ENCODE assay signal across 9 cellular contexts in genomic region chr6:139903411-139904157, GRCh38.
A peak's percentile ranks its signal among the peaks of the same experiment; 100 is the strongest.
DNase-seq lines count a peak whose midpoint lies in the region; ATAC-seq, FAIRE-seq and TF ChIP-seq lines count a peak whose summit lies in the region.
"Had no signal": no experiment of that assay in that cellular context is flagged by ENCODE, and none has a peak within 500 bp of the region (broad histone marks: within the 10 kb centered on the region; RNA-seq: fewer than 3 reads in every experiment).

No MANE protein-coding gene starts in this region.

- no peak overlapping the region for H3K27ac Mint-ChIP-seq in H9

- H3K9ac ChIP-seq in GM12878 (ENCODE audit: control insufficient read depth, insufficient read depth, low read length) (0 out of 2 replicates have a peak overlapping the region, but pooled peaks have one; percentile 7), H9 (ENCODE audit: extremely low read depth, insufficient read length, low read length) (no peak overlapping the region)

- FAIRE-seq in GM12878 (lab: Jason Lieb, UNC) = peak; percentile 93

- no peaks in the 10 kb centered on the region for H3K27me3 Mint-ChIP-seq in H9 (ENCODE audit: low read depth)

- intact Hi-C loops in GM12878 (cut with micrococcal nuclease; ENCODE audit: unreplicated experiment) = no loop called here

- H2BK12ac ChIP-seq in H9 (ENCODE audit: insufficient read length, low read depth, low read length) = no peak overlapping the region

- in situ Hi-C loops in GM12878 (cut with MboI) = no loop called here

- no peak overlapping the region for H2BK120ac ChIP-seq in H9 (ENCODE audit: low read depth, low read length, poor library complexity, severe bottlenecking)

- TF ChIP-seq CTCF in GM12864 (IDR thresholded peaks at IDR 0.05; ENCODE audit: low read depth, low read length, missing control alignments) (no peak), GM12878 (IDR thresholded peaks at IDR 0.05 in 2 of 3, conservative IDR thresholded peaks at IDR 0.05 in 1 of 3; ENCODE audit: control insufficient read depth in 2 of 3, extremely low read depth in 1 of 3, insufficient read depth in 1 of 3, low read depth in 3 of 3, low read length in 3 of 3) (no peak), H9 (conservative IDR thresholded peaks at IDR 0.05) (no peak)

- H4K5ac ChIP-seq in H9 (ENCODE audit: insufficient read length, low read depth, low read length) = no peak overlapping the region

- H3K18ac ChIP-seq in H9 (ENCODE audit: insufficient read length, low read depth, low read length) = no peak overlapping the region

- H3K79me2 ChIP-seq in GM12878 (ENCODE audit: control insufficient read depth, insufficient read depth, low read length) (no peaks in the 10 kb centered on the region), H9 (ENCODE audit: insufficient read depth, low read length) (no peaks in the 10 kb centered on the region)

- H3K4me3 Mint-ChIP-seq in H9 = no peak overlapping the region

- H2BK15ac ChIP-seq in H9 (ENCODE audit: low read depth, low read length) = no peak overlapping the region

- no peaks in the 10 kb centered on the region for H3K36me3 ChIP-seq in GM12878 (ENCODE audit: control insufficient read depth in 2 of 2, insufficient read depth in 2 of 2, low read length in 1 of 2)

- H3K4me2 ChIP-seq in GM12878 (ENCODE audit: control insufficient read depth, insufficient read depth) (peak overlapping the region; percentile 82), H9 (ENCODE audit: insufficient read depth, insufficient read length, low read length) (no peak overlapping the region)

- no peak overlapping the region for H2BK5ac ChIP-seq in H9 (ENCODE audit: insufficient read length, low read length)

- H3K4me1 Mint-ChIP-seq in H9 = peaks cover 16 to 18% of the 10 kb centered on the region in 2 experiments

- no peak overlapping the region for H4K8ac ChIP-seq in H9 (replicated peaks; ENCODE audit: insufficient read length, low read depth, low read length)

- H3K56ac ChIP-seq in H9 (ENCODE audit: insufficient read length, low read depth, low read length) = no peak overlapping the region

- H3K23me2 ChIP-seq in H9 (ENCODE audit: insufficient read length, low read depth, low read length, poor library complexity, severe bottlenecking) = no peaks in the 10 kb centered on the region

- peak; percentile 86 for DNase-seq in GM12864 (ENCODE audit: low read depth)
- peak; percentile 75 for DNase-seq in GM12878 (ENCODE audit: low read depth, low spot score)
- DNase-seq in activated gamma-delta T cell (lab: John Stamatoyannopoulos, UW) = no peak
- no peak for DNase-seq in mesenteric fat pad (ENCODE audit: low spot score)
- no peak for DNase-seq in GOT3 (lab: John Stamatoyannopoulos, UW)
- DNase-seq in H9 = no peak

- H3K23ac ChIP-seq in H9 (ENCODE audit: insufficient read length, low read depth, low read length) = no peak overlapping the region

- no peak for TF ChIP-seq POLR2A in GM12878 (IDR thresholded peaks at IDR 0.05; ENCODE audit: low read depth, low read length)

- H3K27ac ChIP-seq in GM12878 (ENCODE audit: control insufficient read depth, insufficient read depth) = peak overlapping the region; percentile 76
- H3K27ac ChIP-seq in H9 (ENCODE audit: insufficient read length, low read depth, low read length) = no peak overlapping the region
- H3K27ac ChIP-seq: C4-2B had no signal

- H3K79me1 ChIP-seq in H9 (ENCODE audit: insufficient read depth, low read depth, low read length, poor library complexity, severe bottlenecking) = no peaks in the 10 kb centered on the region

- H3K4ac ChIP-seq in H9 (ENCODE audit: low read depth, low read length) = no peak overlapping the region

- H3K4me3 ChIP-seq in GM12864 (ENCODE audit: low read depth, low read length) = no peak overlapping the region; the same call in 1 of the 2 replicates
- no peak overlapping the region for H3K4me3 ChIP-seq in GM12878

- POLR2A ChIA-PET in GM12878 (lab: Charles Lee) = interaction anchor here (0.6 to 2.1 kb wide), 7 partner anchors 16 to 528 kb away, joined by 3 to 13 read pairs (median 3); partner anchors contain the start of gene CITED2

- H2AK5ac ChIP-seq in H9 (ENCODE audit: insufficient read length, low read length) = no peak overlapping the region

- H3T11ph ChIP-seq in H9 (ENCODE audit: low read length) = no peak overlapping the region

- no peak overlapping the region for H4K91ac ChIP-seq in H9 (ENCODE audit: insufficient read length, low read depth, low read length)

- TF ChIP-seq EP300 in GM12878 (IDR thresholded peaks at IDR 0.05; ENCODE audit: borderline replicate concordance in 1 of 2, control insufficient read depth in 1 of 2, low read depth in 2 of 2, low read length in 2 of 2) = peak in 1 of 2 experiments; percentile 54; a peak in 2 of 4 replicates

- H3K36me3 Mint-ChIP-seq in H9 (ENCODE audit: insufficient read depth in 1 of 3, low read depth in 3 of 3) = peaks cover 4 to 13% (median 5%) of the 10 kb centered on the region in 3 experiments; a peak in 6 of 7 replicates

- H3K9me3 Mint-ChIP-seq in H9 = peaks cover 7 to 9% of the 10 kb centered on the region in 2 experiments; a peak in 4 of 5 replicates

- H2AFZ ChIP-seq in GM12878 (ENCODE audit: control insufficient read depth, low read depth, low read length) = peak overlapping the region; percentile 78
- no peak overlapping the region for H2AFZ ChIP-seq in H9 (ENCODE audit: low read length)

- no peaks in the 10 kb centered on the region for H4K20me1 ChIP-seq in GM12878 (ENCODE audit: control insufficient read depth, insufficient read depth)
- H4K20me1 ChIP-seq in H9 (ENCODE audit: control insufficient read depth, insufficient read depth, insufficient read length) = no peaks in the 10 kb centered on the region

- H2BK20ac ChIP-seq in H9 (ENCODE audit: low read depth, low read length, poor library complexity, severe bottlenecking) = no peak overlapping the region

- 0% methylated on average over 2 of the region's 2 CpGs for WGBS in GM12878 (ENCODE audit: insufficient coverage, insufficient replicate concordance, low lambda C conversion rate, missing lambda C conversion rate)
- WGBS in H9 (ENCODE audit: extremely low coverage, insufficient read length, low lambda C conversion rate) = no CpG with 5 or more reads among the region's 2 CpGs

- RAD21 ChIA-PET in GM12878 (lab: Charles Lee; ENCODE audit: unreplicated experiment) = interaction anchor here (0.6 to 2.3 kb wide), 23 partner anchors 9 to 539 kb away, joined by 3 to 24 read pairs (median 4); partner anchors contain the start of gene CITED2

- no TSS peak for BruUV-seq in GM12878 (replicated peaks; lab: Mats Ljungman, UMichigan)

- H3K27me3 ChIP-seq in GM12878 (replicated peaks in 1 of 2; ENCODE audit: control insufficient read depth in 2 of 2, insufficient read depth in 2 of 2, low read length in 1 of 2) (no peaks in the 10 kb centered on the region), H9 (ENCODE audit: insufficient read depth, low read length) (no peaks in the 10 kb centered on the region)

- SMC1A ChIA-PET in GM12878 (lab: Charles Lee; ENCODE audit: uncharacterized antibody, unreplicated experiment) = interaction anchor here (0.7 to 3.2 kb wide), 29 partner anchors 9 to 1015 kb away, joined by 3 to 35 read pairs (median 5); partner anchors contain the start of genes CITED2 and TXLNB

- CTCF ChIA-PET in GM12878 (lab: Yijun Ruan, JAX) = interaction anchor here (0.6 to 2.6 kb wide), 12 partner anchors 9 to 1861 kb away, joined by 3 to 19 read pairs (median 4); no protein-coding TSS in a partner anchor

- TF ChIP-seq RAD21 in GM12878 (IDR thresholded peaks at IDR 0.05; ENCODE audit: insufficient read depth, low read depth, low read length) = peak; percentile 16; the same call in 1 of the 2 replicates

- no peak overlapping the region for H3K14ac ChIP-seq in H9 (ENCODE audit: insufficient read depth, low read length)

- H3K4me1 ChIP-seq in GM12878 (ENCODE audit: control insufficient read depth, insufficient read depth, low read length) (peaks cover 15% of the 10 kb centered on the region; the same call in 1 of the 2 replicates), H9 (ENCODE audit: insufficient read depth, low read length) (no peaks in the 10 kb centered on the region)

- ATAC-seq in GM21360 (IDR thresholded peaks at IDR 0.05; ENCODE audit: unreplicated experiment) (peak; percentile 99), HG03175 (IDR thresholded peaks at IDR 0.05; ENCODE audit: unreplicated experiment) (peak; percentile 97), GM12878 (peak; percentile 97)

- H3K9me3 ChIP-seq in GM12878 (replicated peaks; ENCODE audit: control insufficient read depth, insufficient read depth, low read length) (peaks cover 8% of the 10 kb centered on the region), H9 (ENCODE audit: control insufficient read depth, low read depth, low read length) (no peaks in the 10 kb centered on the region)

TF ChIP-seq in GM12878, 131 proteins besides CTCF, POLR2A, EP300 and RAD21 (continues in another document):
- TF ChIP-seq ATF2 (IDR thresholded peaks at IDR 0.05; ENCODE audit: low read length) (no peak; the same call in none of the 2 replicates), SUPT20H (IDR thresholded peaks at IDR 0.05; ENCODE audit: borderline replicate concordance, control insufficient read depth, low read depth, low read length) (no peak), ASH2L (IDR thresholded peaks at IDR 0.05; ENCODE audit: borderline replicate concordance, low read depth) (no peak), POU2F2 (IDR thresholded peaks at IDR 0.05; ENCODE audit: borderline replicate concordance, low read depth, low read length) (0 out of 3 replicates have a peak, but pooled peaks have one; percentile 19), STAT3 (IDR thresholded peaks at IDR 0.05; ENCODE audit: low read depth, low read length) (no peak), MEF2B (IDR thresholded peaks at IDR 0.05; ENCODE audit: partially characterized antibody, poor library complexity, severe bottlenecking) (peak; percentile 25)

Comparison
In these comparisons a context has a peak if more than half of its experiments do, and no peak if none do; other contexts are left out.
1. DNase-seq: peak in GM12864 (single experiment) and GM12878 (single experiment); none in activated gamma-delta T cell (single experiment), mesenteric fat pad (single experiment), GOT3 (single experiment) and H9 (single experiment).
2. Peak in every context shown above with its lines, with median percentiles within 50 percentile points of each other: ATAC-seq.